ENCODE assay signal across 3 cellular contexts in the genomic region with DNA sequence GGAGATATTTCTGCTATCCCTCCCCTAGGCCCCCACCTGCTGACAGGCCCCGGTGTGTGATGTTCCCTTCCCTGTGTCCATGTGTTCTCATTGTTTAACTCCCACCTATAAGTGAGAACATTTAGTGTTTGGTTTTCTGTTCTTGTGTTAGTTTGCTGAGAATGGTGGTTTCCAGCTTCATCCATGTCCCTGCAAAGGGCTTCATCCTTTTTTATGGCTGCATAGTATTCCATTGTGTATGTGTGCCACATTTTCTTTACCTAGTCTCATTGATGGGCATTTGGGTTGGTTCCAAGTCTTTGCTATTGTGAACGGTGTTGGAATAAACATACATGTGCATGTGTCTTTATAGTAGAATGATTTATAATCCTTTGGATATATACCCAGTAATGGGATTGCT.
DNase-seq lines count a peak whose midpoint lies in the region; ATAC-seq, FAIRE-seq and TF ChIP-seq lines count a peak whose summit lies in the region.
"Not testable (repeated sequence)": the region's sequence is repeated elsewhere in the genome, so short reads cannot be mapped to it uniquely, and the experiment has no call there.

No MANE protein-coding gene starts in this region.

- H3K36me3 ChIP-seq in HEK293 (ENCODE audit: control insufficient read depth in 2 of 2, insufficient read depth in 1 of 2, low read length in 2 of 2); K562 (ENCODE audit: control insufficient read depth, insufficient read depth, low read length): not testable (repeated sequence)

- not testable (repeated sequence) for TF ChIP-seq EP300 in K562 (IDR thresholded peaks at IDR 0.05; ENCODE audit: low read length)

- CTCF ChIA-PET in HEK293 (lab: Yijun Ruan, JAX); K562 (lab: Yijun Ruan, JAX; ENCODE audit: low intra/inter-chr PET ratio): not testable (repeated sequence)

- TF ChIP-seq CTCF in HEK293 (tag by site-specific recombination; IDR thresholded peaks at IDR 0.05); K562 (IDR thresholded peaks at IDR 0.05 in 2 of 3, conservative IDR thresholded peaks at IDR 0.05 in 1 of 3; ENCODE audit: insufficient read depth in 2 of 3, low read depth in 1 of 3, low read length in 3 of 3): not testable (repeated sequence)

- not testable (repeated sequence) for H3K4me3 ChIP-seq in HEK293 (ENCODE audit: low read depth, low read length); K562

- not testable (repeated sequence) for H3K27me3 Mint-ChIP-seq in activated T-cell treated with anti-CD3 and anti-CD28 coated beads, Interleukin-2, amount 50 U/mL, for 72 hours (ENCODE audit: low read depth)

- H3K36me3 Mint-ChIP-seq in activated T-cell treated with anti-CD3 and anti-CD28 coated beads, Interleukin-2, amount 50 U/mL, for 72 hours (ENCODE audit: insufficient read depth in 2 of 2) = not testable (repeated sequence)

- not testable (repeated sequence) for H3K9me1 ChIP-seq in K562 (ENCODE audit: control insufficient read depth, insufficient read depth, low read length)

- not testable (repeated sequence) for H3K9ac ChIP-seq in K562 (ENCODE audit: insufficient read depth in 1 of 2, low read depth in 2 of 2, low read length in 2 of 2)

- not testable (repeated sequence) for FAIRE-seq in K562 (lab: Jason Lieb, UNC)

- not testable (repeated sequence) for H3K9me3 ChIP-seq in HEK293 (ENCODE audit: control insufficient read depth, insufficient read depth, low read depth, low read length); K562 (replicated peaks; ENCODE audit: control insufficient read depth, insufficient read depth, low read depth, low read length)

- not testable (repeated sequence) for TF ChIP-seq RAD21 in K562 (CRISPR knock-in tag; conservative IDR thresholded peaks at IDR 0.05 in 1 of 2, IDR thresholded peaks at IDR 0.05 in 1 of 2)

- H3K9me3 Mint-ChIP-seq in activated T-cell treated with anti-CD3 and anti-CD28 coated beads, Interleukin-2, amount 50 U/mL, for 72 hours = not testable (repeated sequence)

- H3K79me2 ChIP-seq in K562 (ENCODE audit: control insufficient read depth, insufficient read depth, low read length) = not testable (repeated sequence)

- not testable (repeated sequence) for DNase-seq in activated T-cell treated with anti-CD3 and anti-CD28 coated beads, Interleukin-2, amount 50 U/mL, for 72 hours; K562 (ENCODE audit: extremely low read depth in 1 of 4, low spot score in 3 of 4)

- H2AFZ ChIP-seq in K562 (ENCODE audit: low read depth, low read length) = not testable (repeated sequence)

- peak overlapping the region; percentile 43 for H3K27ac Mint-ChIP-seq in activated T-cell treated with anti-CD3 and anti-CD28 coated beads, Interleukin-2, amount 50 U/mL, for 72 hours

- POLR2A ChIA-PET in HEK293 (lab: Yijun Ruan, JAX) = interaction anchor here (0.5 kb wide), 1 partner anchor 64 kb away, joined by 3 read pairs; no protein-coding TSS in a partner anchor
- POLR2A ChIA-PET in K562 (lab: Yijun Ruan, JAX) = not testable (repeated sequence)

- TF ChIP-seq POLR2A in K562 (conservative IDR thresholded peaks at IDR 0.05) = not testable (repeated sequence)

- in situ Hi-C loops in K562 (cut with MboI) = not testable (repeated sequence)

- H3K4me1 Mint-ChIP-seq in activated T-cell treated with anti-CD3 and anti-CD28 coated beads, Interleukin-2, amount 50 U/mL, for 72 hours (ENCODE audit: low read depth) = not testable (repeated sequence)

- not testable (repeated sequence) for BruUV-seq in K562 (replicated peaks; lab: Mats Ljungman, UMichigan)

- H3K4me3 Mint-ChIP-seq in activated T-cell treated with anti-CD3 and anti-CD28 coated beads, Interleukin-2, amount 50 U/mL, for 72 hours = not testable (repeated sequence)

- H3K27me3 ChIP-seq in K562 (ENCODE audit: control insufficient read depth in 2 of 2, insufficient read depth in 2 of 2, low read length in 2 of 2) = not testable (repeated sequence)

- not testable (repeated sequence) for H3K27ac ChIP-seq in HEK293 (ENCODE audit: extremely low read depth, low read depth, low read length); K562 (ENCODE audit: extremely low read depth, low read depth, low read length)

- WGBS in K562 (ENCODE audit: insufficient coverage, low coverage, missing lambda C conversion rate) = 11% methylated on average over 2 of the region's 2 CpGs

- ATAC-seq in activated T-cell treated with anti-CD3 and anti-CD28 coated beads, Interleukin-2, amount 50 U/mL, for 72 hours (replicated peaks in 1 of 2); K562: not testable (repeated sequence)

- H3K4me1 ChIP-seq in HEK293 (ENCODE audit: control insufficient read depth, insufficient read depth, low read length); K562 (replicated peaks in 1 of 2; ENCODE audit: control insufficient read depth in 2 of 2, insufficient read depth in 2 of 2, low read length in 2 of 2): not testable (repeated sequence)

- H4K20me1 ChIP-seq in K562 (replicated peaks; ENCODE audit: control insufficient read depth, insufficient read depth, low read length) = not testable (repeated sequence)

- intact Hi-C loops in K562 (cut with micrococcal nuclease) = not testable (repeated sequence)

- H3K4me2 ChIP-seq in K562 (ENCODE audit: insufficient read depth, low read length) = not testable (repeated sequence)

TF ChIP-seq in HEK293, 187 proteins besides CTCF, POLR2A, EP300 and RAD21:
- TF ChIP-seq ZNF146 (tag by site-specific recombination; IDR thresholded peaks at IDR 0.05) = peak; percentile 57; the same call in 1 of the 2 replicates

TF ChIP-seq in K562, 482 proteins besides CTCF, POLR2A, EP300 and RAD21:
- TF ChIP-seq ZNF146 (CRISPR knock-in tag; IDR thresholded peaks at IDR 0.05; ENCODE audit: unreplicated experiment) = peak; percentile 71
